1 cellular context compared by ENCODE assay signal in genomic region chr15:33160054-33160453, GRCh38.
TF ChIP-seq lines count a peak whose summit lies in the region.

No MANE protein-coding gene starts in this region.

TF ChIP-seq in HCT116, 20 proteins besides CTCF, POLR2A, EP300 and RAD21 (continued from another document):
- TF ChIP-seq SRF (IDR thresholded peaks at IDR 0.05; ENCODE audit: low read depth) (no peak), CEBPB (IDR thresholded peaks at IDR 0.05; ENCODE audit: low read depth) (no peak), ELF1 (IDR thresholded peaks at IDR 0.05; ENCODE audit: borderline replicate concordance, low read depth) (no peak), SP1 (IDR thresholded peaks at IDR 0.05; ENCODE audit: low read depth) (no peak), EZH2phosphoT487 (IDR thresholded peaks at IDR 0.05; ENCODE audit: borderline replicate concordance) (no peak), SIN3A (IDR thresholded peaks at IDR 0.05; ENCODE audit: low read depth) (no peak), EGR1 (IDR thresholded peaks at IDR 0.05; ENCODE audit: low read depth) (no peak), MAX (IDR thresholded peaks at IDR 0.05) (no peak)
